Comparison of ENCODE assay signal across 17 cellular contexts in genomic region chr3:172688588-172688987, GRCh38.
"Had no signal": no experiment of that assay in that cellular context is flagged by ENCODE, and none has a peak within 500 bp of the region (broad histone marks: within the 10 kb centered on the region; RNA-seq: fewer than 3 reads in every experiment).

No MANE protein-coding gene starts in this region.

- ATAC-seq: activated CD8-positive, alpha-beta T cell treated with anti-CD3 and anti-CD28 coated beads, Interleukin-2, amount 10 ng/mL, durations not matched to agents 7 days and 5 days; activated naive CD4-positive, alpha-beta T cell treated with anti-CD3 and anti-CD28 coated beads, Interleukin-2, amount 50 U/mL, for 72 hours; activated T-cell treated with anti-CD3 and anti-CD28 coated beads, Interleukin-2, amount 50 U/mL, for 72 hours; naive thymus-derived CD8-positive, alpha-beta T cell had no signal

- H3K4me3 ChIP-seq: coronary artery, esophagus squamous epithelium had no signal

- H3K27ac ChIP-seq: coronary artery, esophagus squamous epithelium, parathyroid adenoma had no signal

- H3K27me3 ChIP-seq: esophagus squamous epithelium had no signal

- DNase-seq: activated CD4-positive, alpha-beta T cell treated with anti-CD3 and anti-CD28 coated beads, Interleukin-2, amount 10 ng/mL, durations not matched to agents 24 days and 14 days; activated CD4-positive, CD25-positive, alpha-beta regulatory T cell; activated CD8-positive, alpha-beta memory T cell treated with anti-CD3 and anti-CD28 coated beads, Interleukin-2, amount 50 U/mL, for 48 hours; activated CD8-positive, alpha-beta T cell treated with anti-CD3 and anti-CD28 coated beads, Interleukin-2, amount 10 ng/mL, durations not matched to agents 7 days and 5 days; activated gamma-delta T cell; activated T-cell treated with anti-CD3 and anti-CD28 coated beads, Interleukin-2, amount 50 U/mL, for 72 hours; central memory CD4-positive, alpha-beta T cell; esophagus squamous epithelium; kidney glomerular epithelial cell; mammary epithelial cell; naive thymus-derived CD8-positive, alpha-beta T cell; stimulated activated CD4-positive, alpha-beta T cell treated with anti-CD3 and anti-CD28 coated beads, Interleukin-15, amount 100 ng/mL, for 24 hours; stimulated activated CD4-positive, alpha-beta T cell treated with anti-CD3 and anti-CD28 coated beads, Interleukin-4, amount 100 ng/mL, for 24 hours; stimulated activated naive CD4-positive, alpha-beta T cell treated with Interleukin-2 at 50 U/mL for 16 hours had no signal

- H3K9me3 ChIP-seq: esophagus squamous epithelium had no signal

- H3K36me3 ChIP-seq: esophagus squamous epithelium had no signal

- H2AFZ ChIP-seq: parathyroid adenoma had no signal
